ENCODE assay signal across 8 cellular contexts in genomic region chr6:45420083-45420908, GRCh38. TPM values are rescaled to one million over a fixed set of nuclear protein-coding genes. Genes with fewer than 3 reads are reported as not detected.
DNase-seq lines count a peak whose midpoint lies in the region; ATAC-seq and TF ChIP-seq lines count a peak whose summit lies in the region.

No MANE protein-coding gene starts in this region.

- no peak for ATAC-seq in upper lobe of right lung

- no peaks in the 10 kb centered on the region for H3K36me3 Mint-ChIP-seq in endothelial cell (ENCODE audit: low read depth, unreplicated experiment)

- no peak overlapping the region for H2BK12ac ChIP-seq in neuronal stem cell (ENCODE audit: low read length)

- intact Hi-C loops in upper lobe of right lung (cut with DNase I) (no loop called here), OCI-LY7 (cut with micrococcal nuclease; ENCODE audit: unreplicated experiment) (loop anchor here (5.0 to 10.0 kb wide), 3 partner anchors 43 to 505 kb away; partner anchors contain the start of gene SUPT3H)

- peak overlapping the region; percentile 69 for H2BK15ac ChIP-seq in neuronal stem cell (ENCODE audit: low read length)

- POLR2A ChIA-PET in OCI-LY7 (lab: Charles Lee): interaction anchor here (0.7 kb wide), 1 partner anchor 772 kb away, joined by 3 read pairs; no protein-coding TSS in a partner anchor

- H3K4me1 ChIP-seq in neuronal stem cell (ENCODE audit: control insufficient read depth in 2 of 2, insufficient read depth in 1 of 2, low read depth in 1 of 2, low read length in 2 of 2) (peaks cover 8 to 11% of the 10 kb centered on the region in 2 donors), upper lobe of right lung (peaks cover 15% of the 10 kb centered on the region), OCI-LY7 (ENCODE audit: insufficient read depth, low read length, poor library complexity, severe bottlenecking) (peaks cover 23% of the 10 kb centered on the region)

- H2BK120ac ChIP-seq in neuronal stem cell (ENCODE audit: low read depth, low read length): no peak overlapping the region

- peaks cover 11% of the 10 kb centered on the region for H3K4me1 Mint-ChIP-seq in endothelial cell (ENCODE audit: unreplicated experiment)

- H4K8ac ChIP-seq in neuronal stem cell (ENCODE audit: low read depth, low read length): no peak overlapping the region

- no peak overlapping the region for H3K9ac ChIP-seq in neuronal stem cell (ENCODE audit: low read depth, low read length, poor library complexity)

- no peak for TF ChIP-seq CTCF in endothelial cell (IDR thresholded peaks at IDR 0.05; ENCODE audit: unreplicated experiment)
- TF ChIP-seq CTCF in upper lobe of right lung (IDR thresholded peaks at IDR 0.05): no peak
- no peak for TF ChIP-seq CTCF in OCI-LY7 (conservative IDR thresholded peaks at IDR 0.05; ENCODE audit: low read length)

- H3K23ac ChIP-seq in neuronal stem cell (ENCODE audit: low read depth, low read length, poor library complexity): peak overlapping the region; percentile 61

- H4K91ac ChIP-seq in neuronal stem cell (ENCODE audit: low read depth, low read length, poor library complexity): no peak overlapping the region

- peaks cover 3% of the 10 kb centered on the region for H3K79me1 ChIP-seq in neuronal stem cell (ENCODE audit: low read depth, low read length)

- H3K36me3 ChIP-seq in neuronal stem cell (replicated peaks in 1 of 2; ENCODE audit: control insufficient read depth in 2 of 2, insufficient read depth in 2 of 2, low read length in 2 of 2) (peaks cover 0 to 2% of the 10 kb centered on the region in 2 donors), upper lobe of right lung (no peaks in the 10 kb centered on the region), OCI-LY7 (ENCODE audit: insufficient read depth, low read length) (no peaks in the 10 kb centered on the region)

- H3K4me3 ChIP-seq in neuronal stem cell (ENCODE audit: low read length in 2 of 2): peak overlapping the region; percentile 56 to 73
- peak overlapping the region; percentile 58 for H3K4me3 ChIP-seq in upper lobe of right lung
- no peak overlapping the region for H3K4me3 ChIP-seq in OCI-LY7 (ENCODE audit: low read depth, low read length, poor library complexity, severe bottlenecking)

- H3K9me3 Mint-ChIP-seq in endothelial cell (ENCODE audit: unreplicated experiment): no peaks in the 10 kb centered on the region

- peak overlapping the region; percentile 66 for H2AFZ ChIP-seq in neuronal stem cell (ENCODE audit: low read length)
- no peak overlapping the region for H2AFZ ChIP-seq in OCI-LY7 (ENCODE audit: low read length)

- H3K4ac ChIP-seq in neuronal stem cell (ENCODE audit: low read length): no peak overlapping the region

- H3K27me3 ChIP-seq in neuronal stem cell (ENCODE audit: control insufficient read depth in 3 of 3, insufficient read depth in 3 of 3, low read depth in 1 of 3, low read length in 3 of 3) (peaks cover 0 to 53% (median 15%) of the 10 kb centered on the region in 3 experiments), upper lobe of right lung (peaks cover 50% of the 10 kb centered on the region)

- no peaks in the 10 kb centered on the region for H3K79me2 ChIP-seq in OCI-LY7 (ENCODE audit: insufficient read depth, low read depth, low read length)

- H3K27ac ChIP-seq in neuronal stem cell (replicated peaks; ENCODE audit: low read length): no peak overlapping the region
- no peak overlapping the region for H3K27ac ChIP-seq in upper lobe of right lung
- no peak overlapping the region for H3K27ac ChIP-seq in OCI-LY7 (ENCODE audit: low read depth, low read length, poor library complexity, severe bottlenecking)

- no TSS peak for BruUV-seq in OCI-LY7 (replicated peaks; lab: Mats Ljungman, UMichigan)

- H4K20me1 ChIP-seq in OCI-LY7 (ENCODE audit: insufficient read depth, low read length): no peaks in the 10 kb centered on the region

- DNase-seq in NCI-H510A treated with DMSO at 0.1 percent for 48 hours (lab: John Stamatoyannopoulos, UW) (peak; percentile 3), NCI-H510A (lab: John Stamatoyannopoulos, UW) (no peak), endothelial cell (ENCODE audit: low spot score) (peak; percentile 9), neuronal stem cell (ENCODE audit: low spot score) (peak; percentile 33), upper lobe of right lung (peak; percentile 62), iPS-NIHi11 (ENCODE audit: low spot score) (no peak), OCI-LY7 (ENCODE audit: low spot score) (no peak)
- DNase-seq in activated CD4-positive, alpha-beta T cell treated with anti-CD3 and anti-CD28 coated beads, Interleukin-2, amount 50 U/mL, for 24 hours (ENCODE audit: low read depth in 1 of 2, low spot score in 1 of 2): peak; percentile 35 to 60

- no peak overlapping the region for H3K27ac Mint-ChIP-seq in endothelial cell (ENCODE audit: unreplicated experiment)

- no CpG with 5 or more reads among the region's 40 CpGs for WGBS in neuronal stem cell (ENCODE audit: extremely low coverage in 2 of 2, insufficient read length in 2 of 2, insufficient replicate concordance in 1 of 2), 2 donors

- H3K4me2 ChIP-seq in neuronal stem cell (ENCODE audit: insufficient read depth, low read length, poor library complexity, severe bottlenecking) (peak overlapping the region; percentile 58), OCI-LY7 (ENCODE audit: low read length) (no peak overlapping the region)

- peak overlapping the region; percentile 86 for H3K18ac ChIP-seq in neuronal stem cell (ENCODE audit: low read length)

- peak overlapping the region; percentile 47 for H2AK5ac ChIP-seq in neuronal stem cell (ENCODE audit: low read depth, low read length)

- CTCF ChIA-PET in OCI-LY7 (lab: Charles Lee; ENCODE audit: unreplicated experiment): interaction anchor here (0.5 kb wide), 1 partner anchor 491 kb away, joined by 4 read pairs; no protein-coding TSS in a partner anchor

- peak overlapping the region; percentile 19 for H2BK5ac ChIP-seq in neuronal stem cell (ENCODE audit: low read length)

- H3K9me2 ChIP-seq in OCI-LY7 (ENCODE audit: insufficient read depth, low read length): no peaks in the 10 kb centered on the region

- peak overlapping the region; percentile 84 for H3K4me3 Mint-ChIP-seq in endothelial cell (ENCODE audit: unreplicated experiment)

- peaks cover 14% of the 10 kb centered on the region for H3K27me3 Mint-ChIP-seq in endothelial cell (ENCODE audit: unreplicated experiment)

- no peaks in the 10 kb centered on the region for H3K9me3 ChIP-seq in neuronal stem cell (replicated peaks in 1 of 2; ENCODE audit: control insufficient read depth in 2 of 2, insufficient read depth in 1 of 2, low read depth in 1 of 2, low read length in 2 of 2)
- H3K9me3 ChIP-seq in upper lobe of right lung: no peaks in the 10 kb centered on the region
- no peaks in the 10 kb centered on the region for H3K9me3 ChIP-seq in OCI-LY7 (ENCODE audit: low read length)

- H3K14ac ChIP-seq in neuronal stem cell (ENCODE audit: low read length): no peak overlapping the region

RNA-seq across cellular contexts. Expression of gene SUPT3H, which starts 42.6 kb away (rescaled TPM):
- 28.5 TPM for total RNA-seq in endothelial cell (ENCODE audit: unreplicated experiment)
- 29.0 TPM for polyA plus RNA-seq in neuronal stem cell (2013, experiment 1 of 2)
- 29.2 TPM for polyA plus RNA-seq in neuronal stem cell (2013, experiment 2 of 2)
- 4.9 TPM for total RNA-seq in upper lobe of right lung
- 0.44 and 1.1 TPM in 2 replicates for total RNA-seq in OCI-LY7 (2014; rRNA removed; shearing (Covaris generic))
- total RNA-seq in OCI-LY7 (2022): 6.6 and 7.1 TPM in 2 replicates

Comparison
In these comparisons a context has a peak if more than half of its experiments do, and no peak if none do; other contexts are left out.
1. DNase-seq: peak in NCI-H510A treated with DMSO at 0.1 percent for 48 hours (single experiment), activated CD4-positive, alpha-beta T cell treated with anti-CD3 and anti-CD28 coated beads, Interleukin-2, amount 50 U/mL, for 24 hours (2 of 2), endothelial cell (single experiment), neuronal stem cell (single experiment) and upper lobe of right lung (single experiment); none in NCI-H510A (single experiment), iPS-NIHi11 (single experiment) and OCI-LY7 (single experiment).